ENCODE assay signal across 8 cellular contexts in the genomic region with DNA sequence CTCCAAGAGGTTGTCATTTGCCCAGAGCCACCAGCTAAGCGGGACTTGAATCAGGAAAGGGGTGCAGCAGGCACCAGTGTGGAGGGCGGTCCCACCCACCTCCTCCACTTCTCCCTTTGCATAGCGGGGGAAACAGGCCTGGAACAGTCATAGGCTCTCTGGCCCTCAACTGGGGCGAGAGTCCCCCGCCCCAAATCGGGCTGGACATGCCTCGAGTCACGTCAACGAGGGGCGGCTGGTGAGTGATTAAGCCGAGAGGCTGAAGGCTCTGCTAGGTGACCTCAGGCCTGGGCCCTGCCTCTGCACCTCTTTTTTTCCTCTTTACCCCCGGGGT. TPM values are rescaled to one million over a fixed set of nuclear protein-coding genes. Genes with fewer than 3 reads are reported as not detected.
DNase-seq lines count a peak whose midpoint lies in the region; TF ChIP-seq lines count a peak whose summit lies in the region.

No MANE protein-coding gene starts in this region.

- H3K36me3 ChIP-seq in SU-DHL-6 (ENCODE audit: low read length) (peaks cover 5% of the 10 kb centered on the region; the same call in 1 of the 2 replicates), parathyroid adenoma (ENCODE audit: control insufficient read depth, insufficient read depth, low read length) (no peaks in the 10 kb centered on the region)

- H3K9me3 Mint-ChIP-seq in activated CD4-positive, alpha-beta T cell treated with anti-CD3 and anti-CD28 coated beads, Interleukin-2, amount 10 ng/mL, durations not matched to agents 24 days and 14 days, result no peaks in the 10 kb centered on the region

- intact Hi-C loops in activated CD4-positive, alpha-beta T cell treated with anti-CD3 and anti-CD28 coated beads, Interleukin-2, amount 10 ng/mL, durations not matched to agents 24 days and 14 days (cut with micrococcal nuclease), result loop anchor here (1.0 to 10.0 kb wide), 3 partner anchors 51 to 287 kb away; no protein-coding TSS in a partner anchor

- peaks cover 32% of the 10 kb centered on the region for H3K4me1 Mint-ChIP-seq in activated CD4-positive, alpha-beta T cell treated with anti-CD3 and anti-CD28 coated beads, Interleukin-2, amount 10 ng/mL, durations not matched to agents 24 days and 14 days

- H3K27me3 Mint-ChIP-seq in activated CD4-positive, alpha-beta T cell treated with anti-CD3 and anti-CD28 coated beads, Interleukin-2, amount 10 ng/mL, durations not matched to agents 24 days and 14 days, result no peaks in the 10 kb centered on the region

- H3K27ac ChIP-seq in SU-DHL-6 (ENCODE audit: low read depth, low read length), result no peak overlapping the region
- H3K27ac ChIP-seq in parathyroid adenoma, result peak overlapping the region; percentile 99

- peak overlapping the region; percentile 93 for H3K27ac Mint-ChIP-seq in activated CD4-positive, alpha-beta T cell treated with anti-CD3 and anti-CD28 coated beads, Interleukin-2, amount 10 ng/mL, durations not matched to agents 24 days and 14 days

- TF ChIP-seq CTCF in SU-DHL-6 (IDR thresholded peaks at IDR 0.05; ENCODE audit: insufficient read depth, low read length, poor library complexity, severe bottlenecking), result no peak
- TF ChIP-seq CTCF in fibroblast of pulmonary artery (IDR thresholded peaks at IDR 0.05; ENCODE audit: low read length, missing control alignments), result no peak
- no peak for TF ChIP-seq CTCF in parathyroid adenoma (IDR thresholded peaks at IDR 0.05)
- no peak for TF ChIP-seq CTCF in GM20000 (IDR thresholded peaks at IDR 0.05; ENCODE audit: extremely low read depth, missing control alignments)

- no peaks in the 10 kb centered on the region for H4K20me1 ChIP-seq in SU-DHL-6 (ENCODE audit: low read depth, low read length)

- DNase-seq in activated CD4-positive, alpha-beta T cell treated with anti-CD3 and anti-CD28 coated beads, Interleukin-2, amount 10 ng/mL, durations not matched to agents 24 days and 14 days, result no peak
- DNase-seq in activated CD4-positive, alpha-beta T cell treated with anti-CD3 and anti-CD28 coated beads, Interleukin-2, amount 50 U/mL, for 48 hours, result no peak
- DNase-seq in fibroblast of pulmonary artery (ENCODE audit: low read depth) (no peak), GM20000 (ENCODE audit: low spot score) (no peak), NCI-H1417 treated with DMSO at 0.1 percent for 48 hours (lab: John Stamatoyannopoulos, UW) (no peak), NCI-H2029 (lab: John Stamatoyannopoulos, UW) (no peak)

- H3K36me3 Mint-ChIP-seq in activated CD4-positive, alpha-beta T cell treated with anti-CD3 and anti-CD28 coated beads, Interleukin-2, amount 10 ng/mL, durations not matched to agents 24 days and 14 days (ENCODE audit: low read depth), result peaks cover 50% of the 10 kb centered on the region

- peaks cover 21% of the 10 kb centered on the region for H3K4me1 ChIP-seq in parathyroid adenoma

- H3K9me2 ChIP-seq in SU-DHL-6 (replicated peaks; ENCODE audit: insufficient read depth, low read length), result no peaks in the 10 kb centered on the region

- H3K27me3 ChIP-seq in SU-DHL-6 (ENCODE audit: low read length) (no peaks in the 10 kb centered on the region), parathyroid adenoma (ENCODE audit: control insufficient read depth, insufficient read depth, low read length) (no peaks in the 10 kb centered on the region)

- H3K4me2 ChIP-seq in SU-DHL-6 (ENCODE audit: low read depth, low read length, poor library complexity, severe bottlenecking), result no peak overlapping the region
- peak overlapping the region; percentile 75 for H3K4me2 ChIP-seq in parathyroid adenoma (ENCODE audit: low read length)

- H2AFZ ChIP-seq in SU-DHL-6 (ENCODE audit: low read depth, low read length, severe bottlenecking) (no peak overlapping the region), parathyroid adenoma (peak overlapping the region; percentile 88)

- no peak overlapping the region for H3K4me3 ChIP-seq in SU-DHL-6 (ENCODE audit: insufficient read depth, low read length, poor library complexity, severe bottlenecking)
- H3K4me3 ChIP-seq in fibroblast of pulmonary artery (replicated peaks; ENCODE audit: low read depth, low read length), result peak overlapping the region; percentile 55
- peak overlapping the region; percentile 58 for H3K4me3 ChIP-seq in parathyroid adenoma (ENCODE audit: low read depth, low read length)

- H3K9ac ChIP-seq in SU-DHL-6 (ENCODE audit: low read length) (peak overlapping the region; percentile 15; the same call in 1 of the 2 replicates), parathyroid adenoma (peak overlapping the region; percentile 80)

- H3K79me2 ChIP-seq in SU-DHL-6 (ENCODE audit: insufficient read depth, low read length) (peaks cover 11% of the 10 kb centered on the region), parathyroid adenoma (peaks cover 42% of the 10 kb centered on the region)

- peak overlapping the region; percentile 92 for H3K4me3 Mint-ChIP-seq in activated CD4-positive, alpha-beta T cell treated with anti-CD3 and anti-CD28 coated beads, Interleukin-2, amount 10 ng/mL, durations not matched to agents 24 days and 14 days

- H3F3A ChIP-seq in SU-DHL-6 (ENCODE audit: insufficient read depth), result no peaks in the 10 kb centered on the region

- H3K9me3 ChIP-seq in SU-DHL-6 (ENCODE audit: insufficient read depth, low read length), result no peaks in the 10 kb centered on the region
- no peaks in the 10 kb centered on the region for H3K9me3 ChIP-seq in parathyroid adenoma (ENCODE audit: control insufficient read depth, low read length)

RNA-seq across cellular contexts. Expression of gene ARRDC2, which starts 0.4 kb away (rescaled TPM):
- 41.3 and 41.7 TPM in 2 replicates for total RNA-seq in activated CD4-positive, alpha-beta T cell treated with anti-CD3 and anti-CD28 coated beads, Interleukin-2, amount 10 ng/mL, durations not matched to agents 24 days and 14 days

RNA-seq across cellular contexts. Expression of gene KCNN1, which starts 40.7 kb away (rescaled TPM):
- total RNA-seq in activated CD4-positive, alpha-beta T cell treated with anti-CD3 and anti-CD28 coated beads, Interleukin-2, amount 10 ng/mL, durations not matched to agents 24 days and 14 days, result 0.62 TPM in 1 of 2 replicates, not detected in the other
